10 cellular contexts compared by ENCODE assay signal in genomic region chr4:984336-985054, GRCh38. TPM values are rescaled to one million over a fixed set of nuclear protein-coding genes. Genes with fewer than 3 reads are reported as not detected.
DNase-seq lines count a peak whose midpoint lies in the region; ATAC-seq and TF ChIP-seq lines count a peak whose summit lies in the region.
"Had no signal": no experiment of that assay in that cellular context is flagged by ENCODE, and none has a peak within 500 bp of the region (broad histone marks: within the 10 kb centered on the region; RNA-seq: fewer than 3 reads in every experiment).

No MANE protein-coding gene starts in this region.

- no peaks in the 10 kb centered on the region for H3K79me1 ChIP-seq in trophoblast cell (ENCODE audit: low read length)

- no peak overlapping the region for H3K14ac ChIP-seq in trophoblast cell (ENCODE audit: low read length)

- no peaks in the 10 kb centered on the region for H3K9me3 Mint-ChIP-seq in CD8-positive, alpha-beta memory T cell

- H3K9ac ChIP-seq in trophoblast cell (ENCODE audit: low read length): no peak overlapping the region

- CTCF ChIA-PET in CD8-positive, alpha-beta memory T cell (lab: Charles Lee): no interaction called here
- CTCF ChIA-PET in RWPE1 (lab: Yijun Ruan, JAX): interaction anchor here (0.6 kb wide), 1 partner anchor 247 kb away, joined by 5 read pairs; no protein-coding TSS in a partner anchor

- H2AK5ac ChIP-seq in trophoblast cell (ENCODE audit: low read length): no peak overlapping the region

- no peak overlapping the region for H3K4me2 ChIP-seq in trophoblast cell (ENCODE audit: low read length)

- no peak overlapping the region for H3K23ac ChIP-seq in trophoblast cell (ENCODE audit: low read length)

- H3K9me3 ChIP-seq in CD8-positive, alpha-beta memory T cell (ENCODE audit: low read length): no peaks in the 10 kb centered on the region
- H3K9me3 ChIP-seq in trophoblast cell (ENCODE audit: insufficient read depth, low read depth, low read length): peaks cover 2% of the 10 kb centered on the region
- H3K9me3 ChIP-seq: HAP-1 had no signal

- H3K79me2 ChIP-seq in trophoblast cell (ENCODE audit: control insufficient read depth, insufficient read depth, low read length, poor library complexity): no peaks in the 10 kb centered on the region

- no CpG with 5 or more reads among the region's 15 CpGs for WGBS in trophoblast cell (ENCODE audit: extremely low coverage, insufficient coverage, insufficient read length)

- TF ChIP-seq CTCF in RWPE1 (conservative IDR thresholded peaks at IDR 0.05; ENCODE audit: low read depth) (no peak), epithelial cell of proximal tubule (conservative IDR thresholded peaks at IDR 0.05; ENCODE audit: low read depth, low read length) (no peak), omental fat pad (IDR thresholded peaks at IDR 0.05) (no peak)

- H3K18ac ChIP-seq in trophoblast cell (ENCODE audit: low read length): no peak overlapping the region

- H2AFZ ChIP-seq in trophoblast cell (ENCODE audit: insufficient read depth, low read length, poor library complexity): peak overlapping the region; percentile 52

- peak overlapping the region; percentile 35 for H3K4me3 ChIP-seq in CD8-positive, alpha-beta memory T cell (ENCODE audit: low read length)
- H3K4me3 ChIP-seq in epithelial cell of proximal tubule (ENCODE audit: low read depth, low read length) (peak overlapping the region; percentile 45), trophoblast cell (ENCODE audit: low read depth, low read length) (no peak overlapping the region)
- H3K4me3 ChIP-seq: HAP-1 had no signal

- no peak overlapping the region for H2BK5ac ChIP-seq in trophoblast cell (ENCODE audit: low read depth, low read length, poor library complexity)

- H3K4me3 Mint-ChIP-seq in CD8-positive, alpha-beta memory T cell: peak overlapping the region; percentile 61 to 86 (median 73)

- no peak overlapping the region for H4K91ac ChIP-seq in trophoblast cell (ENCODE audit: low read depth, low read length)

- H3K4me1 ChIP-seq in CD8-positive, alpha-beta memory T cell (ENCODE audit: insufficient read depth, low read length): peaks cover 23% of the 10 kb centered on the region
- H3K4me1 ChIP-seq in trophoblast cell (ENCODE audit: control insufficient read depth in 1 of 2, insufficient read depth in 2 of 2, low read length in 2 of 2): peaks cover 2 to 6% of the 10 kb centered on the region in 2 experiments

- no peaks in the 10 kb centered on the region for H3K27me3 ChIP-seq in CD8-positive, alpha-beta memory T cell (ENCODE audit: insufficient read depth, low read length, poor library complexity, severe bottlenecking)
- no peaks in the 10 kb centered on the region for H3K27me3 ChIP-seq in trophoblast cell (ENCODE audit: insufficient read depth, low read length)

- peaks cover 0 to 1% of the 10 kb centered on the region in 2 donors for H3K27me3 Mint-ChIP-seq in CD8-positive, alpha-beta memory T cell

- H3K36me3 ChIP-seq in CD8-positive, alpha-beta memory T cell (ENCODE audit: insufficient read depth, low read length): no peaks in the 10 kb centered on the region
- no peaks in the 10 kb centered on the region for H3K36me3 ChIP-seq in trophoblast cell (ENCODE audit: control insufficient read depth in 1 of 2, insufficient read depth in 2 of 2, low read length in 2 of 2)
- H3K36me3 ChIP-seq: HAP-1 had no signal

- H3K27ac Mint-ChIP-seq in CD8-positive, alpha-beta memory T cell: peak overlapping the region in 7 of 8 donors; percentile 30 to 77 (median 64)

- no peak overlapping the region for H3K4ac ChIP-seq in trophoblast cell (ENCODE audit: low read depth, low read length)

- no peak overlapping the region for H4K12ac ChIP-seq in trophoblast cell (ENCODE audit: low read depth, low read length)

- H3K36me3 Mint-ChIP-seq in CD8-positive, alpha-beta memory T cell: peaks cover 0 to 1% (median 0%) of the 10 kb centered on the region in 3 donors

- H2BK12ac ChIP-seq in trophoblast cell (ENCODE audit: low read length): no peak overlapping the region

- POLR2A ChIA-PET in CD8-positive, alpha-beta memory T cell (lab: Charles Lee): no interaction called here
- POLR2A ChIA-PET in RWPE1 (lab: Yijun Ruan, JAX; ENCODE audit: low non-redundant PET): no interaction called here

- H2BK120ac ChIP-seq in trophoblast cell (ENCODE audit: insufficient read depth, low read length, poor library complexity): no peak overlapping the region

- no peak overlapping the region for H3K27ac ChIP-seq in CD8-positive, alpha-beta memory T cell (ENCODE audit: low read depth, low read length)
- H3K27ac ChIP-seq in RWPE1 (peak overlapping the region; percentile 29; the same call in 1 of the 2 replicates), trophoblast cell (ENCODE audit: low read depth, low read length) (no peak overlapping the region)

- no peak for ATAC-seq in omental fat pad (ENCODE audit: low FRiP score)

- no peak for DNase-seq in CD8-positive, alpha-beta memory T cell
- DNase-seq in RWPE1 (ENCODE audit: low spot score) (no peak), epithelial cell of proximal tubule (ENCODE audit: low read depth) (no peak), trophoblast cell (peak in 1 of 2 donors; percentile 41), mesenteric fat pad (ENCODE audit: low spot score) (no peak), NCI-H128 (lab: John Stamatoyannopoulos, UW; ENCODE audit: unreplicated experiment) (no peak), omental fat pad (ENCODE audit: low spot score) (no peak)
- DNase-seq in stimulated activated CD4-positive, alpha-beta T cell treated with anti-CD3 and anti-CD28 coated beads, Interleukin-4, amount 100 ng/mL, for 1 hour: no peak
- DNase-seq: SHP77 treated with DMSO at 0.1 percent for 48 hours had no signal

- H3K4me1 Mint-ChIP-seq in CD8-positive, alpha-beta memory T cell: peaks cover 15 to 33% (median 16%) of the 10 kb centered on the region in 3 donors

- no peak overlapping the region for H4K8ac ChIP-seq in trophoblast cell (ENCODE audit: low read depth, low read length)

RNA-seq across cellular contexts. Expression of gene IDUA, which starts 2.3 kb away (rescaled TPM):
- 10 to 100 TPM; 18.7 to 19.1 TPM for total RNA-seq in CD8-positive, alpha-beta memory T cell
- 9.3 TPM for polyA plus RNA-seq in CD8-positive, alpha-beta memory T cell
- 0.87 and 5.8 TPM in 2 replicates for total RNA-seq in epithelial cell of proximal tubule
- 2.0 and 2.2 TPM in 2 replicates for polyA plus RNA-seq in trophoblast cell (2013)
- total RNA-seq in mesenteric fat pad: 34.7 TPM
- 10 to 100 TPM; 15.5 to 32.2 (median 16.9) TPM for total RNA-seq in omental fat pad

RNA-seq across cellular contexts. Expression of gene SLC26A1, which starts 8.7 kb away (rescaled TPM):
- not detected for total RNA-seq in CD8-positive, alpha-beta memory T cell
- polyA plus RNA-seq in CD8-positive, alpha-beta memory T cell: 1.1 TPM
- total RNA-seq in epithelial cell of proximal tubule: 0.35 and 1.3 TPM in 2 replicates
- polyA plus RNA-seq in trophoblast cell (2013): 0.10 TPM in 1 of 2 replicates, not detected in the other
- total RNA-seq in mesenteric fat pad: 0.22 TPM
- under 1 TPM in 2 of 4 donors, not detected in 2; 0.09 to 0.12 TPM for total RNA-seq in omental fat pad

RNA-seq across cellular contexts. Expression of gene DGKQ, which starts 11.1 kb away (rescaled TPM):
- total RNA-seq in CD8-positive, alpha-beta memory T cell: 10 to 100 TPM; 17.2 to 19.6 TPM
- polyA plus RNA-seq in CD8-positive, alpha-beta memory T cell: 26.2 TPM
- total RNA-seq in epithelial cell of proximal tubule (11.1 and 16.9 TPM in 2 replicates), mesenteric fat pad (10.1 TPM), omental fat pad (10 to 100 TPM in 1 of 4 donors, 1 to 10 TPM in 3; 4.8 to 10.2 (median 8.1) TPM)
- 4.2 TPM in 2 replicates for polyA plus RNA-seq in trophoblast cell (2013)

RNA-seq across cellular contexts. Expression of gene FGFRL1, which starts 26.9 kb away (rescaled TPM):
- total RNA-seq in CD8-positive, alpha-beta memory T cell: 10 to 100 TPM; 12.3 to 14.5 TPM
- polyA plus RNA-seq in CD8-positive, alpha-beta memory T cell: 1.4 TPM
- 43.6 and 52.5 TPM in 2 replicates for total RNA-seq in epithelial cell of proximal tubule
- polyA plus RNA-seq in trophoblast cell (2013): 17.6 and 18.3 TPM in 2 replicates
- 54.1 TPM for total RNA-seq in mesenteric fat pad
- total RNA-seq in omental fat pad: 10 to 100 TPM; 25.1 to 91.7 (median 68.8) TPM

RNA-seq across cellular contexts. Expression of gene TMEM175, which starts 52.2 kb away (rescaled TPM):
- 10 to 100 TPM; 17.6 to 21.5 TPM for total RNA-seq in CD8-positive, alpha-beta memory T cell
- 16.9 TPM for polyA plus RNA-seq in CD8-positive, alpha-beta memory T cell
- total RNA-seq in epithelial cell of proximal tubule: 10.2 and 11.4 TPM in 2 replicates
- 13.5 and 15.8 TPM in 2 replicates for polyA plus RNA-seq in trophoblast cell (2013)
- 27.7 TPM for total RNA-seq in mesenteric fat pad
- total RNA-seq in omental fat pad: 10 to 100 TPM; 21.9 to 35.3 (median 23.1) TPM
